In genomic region chr5:136242611-136243010, GRCh38 we compare ENCODE assay signal across 23 cellular contexts. TPM values are rescaled to one million over a fixed set of nuclear protein-coding genes. Genes with fewer than 3 reads are reported as not detected.
A peak's percentile ranks its signal among the peaks of the same experiment; 100 is the strongest.
DNase-seq lines count a peak whose midpoint lies in the region; ATAC-seq, FAIRE-seq and TF ChIP-seq lines count a peak whose summit lies in the region.
"Had no signal": no experiment of that assay in that cellular context is flagged by ENCODE, and none has a peak within 500 bp of the region (broad histone marks: within the 10 kb centered on the region; RNA-seq: fewer than 3 reads in every experiment).

No MANE protein-coding gene starts in this region.

- H3K9me3 ChIP-seq in gastroesophageal sphincter, result no peaks in the 10 kb centered on the region
- H3K9me3 ChIP-seq in pancreas, result no peaks in the 10 kb centered on the region
- H3K9me3 ChIP-seq: adrenal gland, colonic mucosa, heart left ventricle, mucosa of descending colon, ovary had no signal

- peaks cover 5% of the 10 kb centered on the region for H3K27me3 ChIP-seq in gastroesophageal sphincter
- no peaks in the 10 kb centered on the region for H3K27me3 ChIP-seq in pancreas
- H3K27me3 ChIP-seq: adrenal gland, colonic mucosa, ovary had no signal

- no peak for TF ChIP-seq POLR2A in gastroesophageal sphincter (IDR thresholded peaks at IDR 0.05)

- H3K4me1 ChIP-seq in gastroesophageal sphincter (no peaks in the 10 kb centered on the region), pancreas (no peaks in the 10 kb centered on the region)
- H3K4me1 ChIP-seq: adrenal gland, colonic mucosa, heart left ventricle had no signal

- H3K4me3 ChIP-seq in gastroesophageal sphincter (no peak overlapping the region), pancreas (no peak overlapping the region)
- H3K4me3 ChIP-seq: adrenal gland, colonic mucosa, heart left ventricle, mucosa of descending colon, ovary had no signal

- H3K9me3 Mint-ChIP-seq in stimulated activated naive CD8-positive, alpha-beta T cell treated with anti-CD3 and anti-CD28 coated beads, Interleukin-15, amount 100 ng/mL, for 72 hours, result no peaks in the 10 kb centered on the region
- H3K9me3 Mint-ChIP-seq: activated CD4-positive, alpha-beta T cell treated with anti-CD3 and anti-CD28 coated beads, Interleukin-2, amount 10 ng/mL, durations not matched to agents 24 days and 14 days; IgD-negative memory B cell; T-helper 1 cell treated with Interleukin-12 subunit alpha and Interleukin-12 subunit beta and Interleukin-4 antibody, amounts not matched to agents 30 μg/mL and 1 μg/mL, for 36 hours had no signal

- H3K36me3 ChIP-seq in gastroesophageal sphincter, result no peaks in the 10 kb centered on the region
- no peaks in the 10 kb centered on the region for H3K36me3 ChIP-seq in pancreas
- H3K36me3 ChIP-seq: adrenal gland, colonic mucosa, heart left ventricle, ovary had no signal

- TF ChIP-seq EP300 in gastroesophageal sphincter (IDR thresholded peaks at IDR 0.05), result no peak

- peak; percentile 77 for ATAC-seq in stimulated activated naive CD8-positive, alpha-beta T cell treated with anti-CD3 and anti-CD28 coated beads, Interleukin-15, amount 100 ng/mL, for 72 hours
- no peak for ATAC-seq in stimulated activated naive CD8-positive, alpha-beta T cell treated with anti-CD3 and anti-CD28 coated beads, Interleukin-15, Interleukin-2, amounts not matched to agents 100 U/mL and 50 U/mL, for 24 hours
- ATAC-seq in HG02588 (IDR thresholded peaks at IDR 0.05; ENCODE audit: unreplicated experiment) (peak; percentile 57), HG03442 (IDR thresholded peaks at IDR 0.05; ENCODE audit: unreplicated experiment) (peak; percentile 74), gastroesophageal sphincter (no peak), pancreas (no peak)
- ATAC-seq: heart left ventricle, mucosa of descending colon had no signal

- no peak for TF ChIP-seq CTCF in gastroesophageal sphincter (IDR thresholded peaks at IDR 0.05)
- no peak for TF ChIP-seq CTCF in pancreas (IDR thresholded peaks at IDR 0.05)

- H3K27ac Mint-ChIP-seq in stimulated activated naive CD8-positive, alpha-beta T cell treated with anti-CD3 and anti-CD28 coated beads, Interleukin-15, amount 100 ng/mL, for 72 hours, result no peak overlapping the region
- H3K27ac Mint-ChIP-seq: activated CD4-positive, alpha-beta T cell treated with anti-CD3 and anti-CD28 coated beads, Interleukin-2, amount 10 ng/mL, durations not matched to agents 24 days and 14 days; CD8-positive, alpha-beta memory T cell; IgD-negative memory B cell; T-helper 1 cell treated with Interleukin-12 subunit alpha and Interleukin-12 subunit beta and Interleukin-4 antibody, amounts not matched to agents 30 μg/mL and 1 μg/mL, for 36 hours had no signal

- H3K27me3 Mint-ChIP-seq in stimulated activated naive CD8-positive, alpha-beta T cell treated with anti-CD3 and anti-CD28 coated beads, Interleukin-15, amount 100 ng/mL, for 72 hours, result peaks cover 16% of the 10 kb centered on the region
- H3K27me3 Mint-ChIP-seq: IgD-negative memory B cell had no signal

- FAIRE-seq in pancreas (lab: Jason Lieb, UNC), result no peak
- FAIRE-seq: A204.1 had no signal

- no peak for DNase-seq in stimulated activated naive CD8-positive, alpha-beta T cell treated with anti-CD3 and anti-CD28 coated beads, Interleukin-15, amount 100 ng/mL, for 72 hours
- no peak for DNase-seq in stimulated activated naive CD8-positive, alpha-beta T cell treated with anti-CD3 and anti-CD28 coated beads, Interleukin-15, Interleukin-2, amounts not matched to agents 100 U/mL and 50 U/mL, for 24 hours
- no peak for DNase-seq in activated CD4-positive, alpha-beta T cell treated with anti-CD3 and anti-CD28 coated beads, Interleukin-2, amount 50 U/mL, for 1 hour
- no peak for DNase-seq in AG08395 (ENCODE audit: low spot score)
- DNase-seq in pancreas, result no peak
- DNase-seq: activated CD4-positive, alpha-beta T cell treated with anti-CD3 and anti-CD28 coated beads, Interleukin-2, amount 10 ng/mL, durations not matched to agents 24 days and 14 days; adrenal gland; CD8-positive, alpha-beta memory T cell; colonic mucosa; heart left ventricle; mucosa of descending colon; NCI-H1048; ovary had no signal

- intact Hi-C loops in pancreas (cut with DNase I), result loop anchor here in 2 of 3 donors (10.0 kb wide), 2 partner anchors 182 to 522 kb away; no protein-coding TSS in a partner anchor

- no peak overlapping the region for H3K4me3 Mint-ChIP-seq in stimulated activated naive CD8-positive, alpha-beta T cell treated with anti-CD3 and anti-CD28 coated beads, Interleukin-15, amount 100 ng/mL, for 72 hours
- H3K4me3 Mint-ChIP-seq: activated CD4-positive, alpha-beta T cell treated with anti-CD3 and anti-CD28 coated beads, Interleukin-2, amount 10 ng/mL, durations not matched to agents 24 days and 14 days; CD8-positive, alpha-beta memory T cell; IgD-negative memory B cell; T-helper 1 cell treated with Interleukin-12 subunit alpha and Interleukin-12 subunit beta and Interleukin-4 antibody, amounts not matched to agents 30 μg/mL and 1 μg/mL, for 36 hours had no signal

- H3K4me1 Mint-ChIP-seq in stimulated activated naive CD8-positive, alpha-beta T cell treated with anti-CD3 and anti-CD28 coated beads, Interleukin-15, amount 100 ng/mL, for 72 hours, result peaks cover 6% of the 10 kb centered on the region
- H3K4me1 Mint-ChIP-seq: activated CD4-positive, alpha-beta T cell treated with anti-CD3 and anti-CD28 coated beads, Interleukin-2, amount 10 ng/mL, durations not matched to agents 24 days and 14 days had no signal

- no peak overlapping the region for H3K27ac ChIP-seq in gastroesophageal sphincter
- H3K27ac ChIP-seq in pancreas, result no peak overlapping the region
- H3K27ac ChIP-seq: adrenal gland, colonic mucosa, heart left ventricle, ovary, RWPE1 had no signal

- 68 to 85% methylated on average over 2 of the region's 2 CpGs for WGBS in gastroesophageal sphincter (ENCODE audit: low coverage in 1 of 2), 2 donors
- 84 to 85% methylated on average over 2 of the region's 2 CpGs for WGBS in pancreas, 2 donors

RNA-seq across cellular contexts. Expression of gene SMIM32, which starts 49.6 kb away (rescaled TPM):
- total RNA-seq in gastroesophageal sphincter (not detected), pancreas (under 1 TPM in 5 of 6 donors, not detected in 1; 0.12 to 0.46 (median 0.32) TPM)
- polyA plus RNA-seq in pancreas, result 1 to 10 TPM; 1.7 to 4.2 TPM
- total RNA-seq: activated CD4-positive, alpha-beta T cell treated with anti-CD3 and anti-CD28 coated beads, Interleukin-2, amount 10 ng/mL, durations not matched to agents 24 days and 14 days; adrenal gland; CD8-positive, alpha-beta memory T cell; G401; H4; heart left ventricle had no signal
- polyA plus RNA-seq: adrenal gland; CD8-positive, alpha-beta memory T cell; esophagus; heart left ventricle; IgD-negative memory B cell; ovary had no signal

Comparison
In these comparisons a context has a peak if more than half of its experiments do, and no peak if none do; other contexts are left out.
1. ATAC-seq: peak in stimulated activated naive CD8-positive, alpha-beta T cell treated with anti-CD3 and anti-CD28 coated beads, Interleukin-15, amount 100 ng/mL, for 72 hours (single experiment), HG02588 (single experiment) and HG03442 (single experiment); none in stimulated activated naive CD8-positive, alpha-beta T cell treated with anti-CD3 and anti-CD28 coated beads, Interleukin-15, Interleukin-2, amounts not matched to agents 100 U/mL and 50 U/mL, for 24 hours (single experiment), gastroesophageal sphincter (single experiment) and pancreas (0 of 4).